18 cellular contexts compared by ENCODE assay signal in genomic region chr10:7763929-7764328, GRCh38.
"Had no signal": no experiment of that assay in that cellular context is flagged by ENCODE, and none has a peak within 500 bp of the region (broad histone marks: within the 10 kb centered on the region; RNA-seq: fewer than 3 reads in every experiment).

No MANE protein-coding gene starts in this region.

- ATAC-seq: foreskin keratinocyte; heart right ventricle; left colon; stimulated activated naive CD8-positive, alpha-beta T cell treated with anti-CD3 and anti-CD28 coated beads, Interleukin-15, amount 100 ng/mL, for 72 hours had no signal

- H3K4me3 ChIP-seq: ascending aorta, esophagus squamous epithelium, heart right ventricle, lung, neural progenitor cell, ovary, sigmoid colon, spleen had no signal

- H3K27ac Mint-ChIP-seq: activated naive CD4-positive, alpha-beta T cell treated with anti-CD3 and anti-CD28 coated beads, Interleukin-2, amount 10 ng/mL, durations not matched to agents 7 days and 5 days; activated T-helper 2 cell treated with anti-CD3 and anti-CD28 coated beads, Interferon-gamma antibody, Interleukin-2, Interleukin-4, amounts not matched to agents 10 μg/mL and 5 μg/mL and 100 μg/mL, durations not matched to agents 14 hours and 24 hours and 36 hours; neural progenitor cell; T-helper 2 cell treated with Interferon-gamma antibody and Interleukin-4, amounts not matched to agents 5 μg/mL and 100 μg/mL, for 36 hours had no signal

- H3K9me3 Mint-ChIP-seq: activated naive CD4-positive, alpha-beta T cell treated with anti-CD3 and anti-CD28 coated beads, Interleukin-2, amount 10 ng/mL, durations not matched to agents 7 days and 5 days; activated T-helper 2 cell treated with anti-CD3 and anti-CD28 coated beads, Interferon-gamma antibody, Interleukin-2, Interleukin-4, amounts not matched to agents 10 μg/mL and 5 μg/mL and 100 μg/mL, durations not matched to agents 14 hours and 24 hours and 36 hours; naive B cell; neural progenitor cell; stimulated activated naive CD8-positive, alpha-beta T cell treated with anti-CD3 and anti-CD28 coated beads, Interleukin-15, amount 100 ng/mL, for 72 hours; T-helper 2 cell treated with Interferon-gamma antibody and Interleukin-4, amounts not matched to agents 5 μg/mL and 100 μg/mL, for 36 hours had no signal

- H3K4me1 Mint-ChIP-seq: activated naive CD4-positive, alpha-beta T cell treated with anti-CD3 and anti-CD28 coated beads, Interleukin-2, amount 10 ng/mL, durations not matched to agents 7 days and 5 days; naive B cell; neural progenitor cell; stimulated activated naive CD8-positive, alpha-beta T cell treated with anti-CD3 and anti-CD28 coated beads, Interleukin-15, amount 100 ng/mL, for 72 hours had no signal

- H3K27me3 ChIP-seq: ascending aorta, esophagus squamous epithelium, foreskin keratinocyte, heart right ventricle, neural progenitor cell, ovary, sigmoid colon, spleen had no signal

- H3K4me1 ChIP-seq: ascending aorta, esophagus squamous epithelium, foreskin keratinocyte, neural progenitor cell, sigmoid colon had no signal

- H3K27me3 Mint-ChIP-seq: activated naive CD4-positive, alpha-beta T cell treated with anti-CD3 and anti-CD28 coated beads, Interleukin-2, amount 10 ng/mL, durations not matched to agents 7 days and 5 days; naive B cell; stimulated activated naive CD8-positive, alpha-beta T cell treated with anti-CD3 and anti-CD28 coated beads, Interleukin-15, amount 100 ng/mL, for 72 hours had no signal

- DNase-seq: activated CD4-positive, alpha-beta T cell treated with anti-CD3 and anti-CD28 coated beads, Interleukin-2, amount 50 U/mL, for 4 hours; activated CD4-positive, CD25-positive, alpha-beta regulatory T cell treated with anti-CD3 and anti-CD28 coated beads, Interleukin-2, amount 50 U/mL, for 72 hours; activated naive CD4-positive, alpha-beta T cell treated with anti-CD3 and anti-CD28 coated beads, Interleukin-2, amount 10 ng/mL, durations not matched to agents 7 days and 5 days; esophagus squamous epithelium; foreskin keratinocyte; heart right ventricle; left colon; naive B cell; ovary; sigmoid colon; spleen; stimulated activated CD4-positive, alpha-beta T cell treated with anti-CD3 and anti-CD28 coated beads, Interleukin-1b, Interleukin-23, amount 100 ng/mL, for 48 hours; stimulated activated naive CD8-positive, alpha-beta T cell treated with anti-CD3 and anti-CD28 coated beads, Interleukin-15, amount 100 ng/mL, for 72 hours had no signal

- H3K9me3 ChIP-seq: ascending aorta, esophagus squamous epithelium, heart right ventricle, ovary, sigmoid colon, spleen had no signal

- H3K4me3 Mint-ChIP-seq: activated naive CD4-positive, alpha-beta T cell treated with anti-CD3 and anti-CD28 coated beads, Interleukin-2, amount 10 ng/mL, durations not matched to agents 7 days and 5 days; naive B cell; neural progenitor cell; stimulated activated naive CD8-positive, alpha-beta T cell treated with anti-CD3 and anti-CD28 coated beads, Interleukin-15, amount 100 ng/mL, for 72 hours; T-helper 2 cell treated with Interferon-gamma antibody and Interleukin-4, amounts not matched to agents 5 μg/mL and 100 μg/mL, for 36 hours had no signal

- H3K36me3 ChIP-seq: ovary had no signal

- H3K27ac ChIP-seq: ascending aorta, esophagus squamous epithelium, foreskin keratinocyte, neural progenitor cell, ovary, sigmoid colon had no signal
